ENCODE assay signal across 16 cellular contexts in the genomic region with DNA sequence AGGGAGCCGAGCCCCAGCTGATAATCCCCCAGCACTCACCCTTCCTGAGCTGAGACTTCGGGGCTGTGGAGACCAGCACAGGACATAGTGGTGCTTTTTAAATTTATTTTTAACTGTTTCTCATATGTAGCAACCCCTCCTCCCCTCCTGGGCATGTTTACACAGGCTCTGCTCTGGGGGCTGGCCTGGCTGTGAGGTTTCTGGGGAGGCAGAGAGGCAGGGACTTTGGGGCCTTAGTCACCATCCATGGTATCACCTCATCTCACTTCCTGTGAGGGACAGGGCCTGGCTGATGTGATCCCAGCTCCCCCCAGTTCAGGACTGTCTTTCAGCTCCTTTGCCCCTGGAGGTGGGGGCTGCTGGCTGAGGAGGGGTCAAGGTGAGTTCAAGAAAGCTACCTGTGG. TPM values are rescaled to one million over a fixed set of nuclear protein-coding genes. Genes with fewer than 3 reads are reported as not detected.
DNase-seq lines count a peak whose midpoint lies in the region; ATAC-seq and TF ChIP-seq lines count a peak whose summit lies in the region.
"Had no signal": no experiment of that assay in that cellular context is flagged by ENCODE, and none has a peak within 500 bp of the region (broad histone marks: within the 10 kb centered on the region; RNA-seq: fewer than 3 reads in every experiment).

No MANE protein-coding gene starts in this region.

- H3K27ac ChIP-seq in RWPE1 (peak overlapping the region; percentile 34), caudate nucleus (ENCODE audit: low read depth, low read length) (peak overlapping the region; percentile 38), smooth muscle cell (ENCODE audit: low read depth) (peak overlapping the region; percentile 54)
- H3K27ac ChIP-seq: HL-60, lower lobe of right lung had no signal

- no peak overlapping the region for H3K4me3 ChIP-seq in smooth muscle cell
- H3K4me3 ChIP-seq: body of pancreas, lower lobe of right lung had no signal

- peak; percentile 44 for ATAC-seq in activated CD4-positive, alpha-beta T cell treated with anti-CD3 and anti-CD28 coated beads for 36 hours
- ATAC-seq in natural killer cell treated with Interleukin-12 subunit alpha and Interleukin-12 subunit beta and Interleukin-15 and Interleukin-18, amount 100 ng/mL, for 72 hours = no peak
- ATAC-seq: body of pancreas, lower lobe of right lung had no signal

- DNase-seq in activated CD4-positive, alpha-beta T cell treated with anti-CD3 and anti-CD28 coated beads for 36 hours = peak; percentile 34
- DNase-seq in activated CD4-positive, alpha-beta T cell treated with anti-CD3 and anti-CD28 coated beads, Interleukin-2, amount 50 U/mL, for 4 hours = no peak
- DNase-seq in RWPE1 (ENCODE audit: low spot score) (no peak), caudate nucleus (lab: John Stamatoyannopoulos, UW) (no peak), smooth muscle cell (lab: John Stamatoyannopoulos, UW; ENCODE audit: unreplicated experiment) (no peak), HK-2 (ENCODE audit: unreplicated experiment) (no peak), GOT3 (lab: John Stamatoyannopoulos, UW) (no peak)
- no peak for DNase-seq in natural killer cell treated with Interleukin-12 subunit alpha and Interleukin-12 subunit beta and Interleukin-15 and Interleukin-18, amount 100 ng/mL, for 72 hours (ENCODE audit: low spot score)
- DNase-seq: activated T-cell treated with anti-CD3 and anti-CD28 coated beads, Interleukin-2, amount 50 U/mL, for 48 hours; HCEC 1CT; lower lobe of right lung; NCI-H2081; NCI-H82 had no signal

- H3K9me3 Mint-ChIP-seq in activated CD4-positive, alpha-beta T cell treated with anti-CD3 and anti-CD28 coated beads for 36 hours (ENCODE audit: low read depth) = no peaks in the 10 kb centered on the region
- no peaks in the 10 kb centered on the region for H3K9me3 Mint-ChIP-seq in natural killer cell treated with Interleukin-12 subunit alpha and Interleukin-12 subunit beta and Interleukin-15 and Interleukin-18, amount 100 ng/mL, for 72 hours
- H3K9me3 Mint-ChIP-seq: neural crest cell had no signal

- peak overlapping the region; percentile 45 for H3K4me2 ChIP-seq in smooth muscle cell

- no peaks in the 10 kb centered on the region for H3K27me3 ChIP-seq in smooth muscle cell (ENCODE audit: low read depth)
- H3K27me3 ChIP-seq: body of pancreas had no signal

- POLR2A ChIA-PET in activated CD4-positive, alpha-beta T cell treated with anti-CD3 and anti-CD28 coated beads for 36 hours (lab: Charles Lee) = no interaction called here
- POLR2A ChIA-PET in RWPE1 (lab: Yijun Ruan, JAX; ENCODE audit: low non-redundant PET) = no interaction called here

- no peaks in the 10 kb centered on the region for H3K79me2 ChIP-seq in smooth muscle cell (ENCODE audit: low read depth)

- no peaks in the 10 kb centered on the region for H4K20me1 ChIP-seq in smooth muscle cell (ENCODE audit: low read depth)

- no peak overlapping the region for H3K27ac Mint-ChIP-seq in activated CD4-positive, alpha-beta T cell treated with anti-CD3 and anti-CD28 coated beads for 36 hours
- H3K27ac Mint-ChIP-seq in natural killer cell treated with Interleukin-12 subunit alpha and Interleukin-12 subunit beta and Interleukin-15 and Interleukin-18, amount 100 ng/mL, for 72 hours = no peak overlapping the region

- H3K9ac ChIP-seq in smooth muscle cell (ENCODE audit: low read depth) = peak overlapping the region; percentile 2

- H3K9me3 ChIP-seq in smooth muscle cell (replicated peaks; ENCODE audit: low read depth) = no peaks in the 10 kb centered on the region
- H3K9me3 ChIP-seq: body of pancreas, lower lobe of right lung had no signal

- no peaks in the 10 kb centered on the region for H3K36me3 ChIP-seq in smooth muscle cell (ENCODE audit: low read depth)

- no peak overlapping the region for H3K4me3 Mint-ChIP-seq in activated CD4-positive, alpha-beta T cell treated with anti-CD3 and anti-CD28 coated beads for 36 hours
- no peak overlapping the region for H3K4me3 Mint-ChIP-seq in natural killer cell treated with Interleukin-12 subunit alpha and Interleukin-12 subunit beta and Interleukin-15 and Interleukin-18, amount 100 ng/mL, for 72 hours
- H3K4me3 Mint-ChIP-seq: neural crest cell had no signal

- WGBS in smooth muscle cell (ENCODE audit: low lambda C conversion rate) = 57% methylated on average over 2 of the region's 2 CpGs

- CTCF ChIA-PET in activated CD4-positive, alpha-beta T cell treated with anti-CD3 and anti-CD28 coated beads for 36 hours (lab: Charles Lee) = interaction anchor here (0.8 to 1.1 kb wide), 2 partner anchors 66 to 128 kb away, joined by 4 read pairs; no protein-coding TSS in a partner anchor
- CTCF ChIA-PET in RWPE1 (lab: Yijun Ruan, JAX) = no interaction called here

- TF ChIP-seq CTCF in RWPE1 (conservative IDR thresholded peaks at IDR 0.05; ENCODE audit: low read depth) (no peak), smooth muscle cell (IDR thresholded peaks at IDR 0.05; ENCODE audit: borderline replicate concordance, insufficient read depth, poor library complexity, severe bottlenecking) (no peak)

- H2AFZ ChIP-seq in smooth muscle cell (ENCODE audit: low read depth) = no peak overlapping the region

- H3K36me3 Mint-ChIP-seq in activated CD4-positive, alpha-beta T cell treated with anti-CD3 and anti-CD28 coated beads for 36 hours (ENCODE audit: low read depth) = peaks cover 16% of the 10 kb centered on the region
- H3K36me3 Mint-ChIP-seq in natural killer cell treated with Interleukin-12 subunit alpha and Interleukin-12 subunit beta and Interleukin-15 and Interleukin-18, amount 100 ng/mL, for 72 hours = no peaks in the 10 kb centered on the region

- no peaks in the 10 kb centered on the region for H3K27me3 Mint-ChIP-seq in activated CD4-positive, alpha-beta T cell treated with anti-CD3 and anti-CD28 coated beads for 36 hours
- H3K27me3 Mint-ChIP-seq in natural killer cell treated with Interleukin-12 subunit alpha and Interleukin-12 subunit beta and Interleukin-15 and Interleukin-18, amount 100 ng/mL, for 72 hours = no peaks in the 10 kb centered on the region

- H3F3A ChIP-seq in smooth muscle cell (ENCODE audit: low read depth) = peaks cover 21% of the 10 kb centered on the region

- intact Hi-C loops in activated CD4-positive, alpha-beta T cell treated with anti-CD3 and anti-CD28 coated beads for 36 hours (cut with DNase I, micrococcal nuclease) = no loop called here

- H3K4me1 ChIP-seq in smooth muscle cell (ENCODE audit: low read depth) = no peaks in the 10 kb centered on the region

- peaks cover 32% of the 10 kb centered on the region for H3K4me1 Mint-ChIP-seq in activated CD4-positive, alpha-beta T cell treated with anti-CD3 and anti-CD28 coated beads for 36 hours
- H3K4me1 Mint-ChIP-seq in natural killer cell treated with Interleukin-12 subunit alpha and Interleukin-12 subunit beta and Interleukin-15 and Interleukin-18, amount 100 ng/mL, for 72 hours (ENCODE audit: low read depth in 2 of 2) = peaks cover 19 to 20% of the 10 kb centered on the region in 2 donors

RNA-seq across cellular contexts. Expression of a gene that starts 20.4 kb away (rescaled TPM):
- 1 to 10 TPM; 4.0 to 5.3 TPM for total RNA-seq in activated CD4-positive, alpha-beta T cell treated with anti-CD3 and anti-CD28 coated beads for 36 hours
- total RNA-seq in smooth muscle cell = 23.8 and 25.0 TPM in 2 replicates
- 30.7 and 39.3 TPM in 2 replicates for polyA plus RNA-seq in smooth muscle cell
- 1 to 10 TPM; 1.2 to 1.9 TPM for total RNA-seq in natural killer cell treated with Interleukin-12 subunit alpha and Interleukin-12 subunit beta and Interleukin-15 and Interleukin-18, amount 100 ng/mL, for 72 hours

RNA-seq across cellular contexts. Expression of a gene that starts 31.0 kb away (rescaled TPM):
- total RNA-seq in activated CD4-positive, alpha-beta T cell treated with anti-CD3 and anti-CD28 coated beads for 36 hours = 10 to 100 TPM; 15.8 to 17.2 TPM
- 18.1 and 20.4 TPM in 2 replicates for total RNA-seq in smooth muscle cell
- 8.4 and 9.5 TPM in 2 replicates for polyA plus RNA-seq in smooth muscle cell
- 10 to 100 TPM; 11.7 to 14.6 TPM for total RNA-seq in natural killer cell treated with Interleukin-12 subunit alpha and Interleukin-12 subunit beta and Interleukin-15 and Interleukin-18, amount 100 ng/mL, for 72 hours

RNA-seq across cellular contexts. Expression of a gene that starts 44.6 kb away (rescaled TPM):
- not detected for total RNA-seq in activated CD4-positive, alpha-beta T cell treated with anti-CD3 and anti-CD28 coated beads for 36 hours
- not detected in 2 replicates for total RNA-seq in smooth muscle cell
- polyA plus RNA-seq in smooth muscle cell = not detected in 2 replicates
- not detected for total RNA-seq in natural killer cell treated with Interleukin-12 subunit alpha and Interleukin-12 subunit beta and Interleukin-15 and Interleukin-18, amount 100 ng/mL, for 72 hours
- total RNA-seq: body of pancreas, lower lobe of right lung, neural crest cell had no signal
